Comparison of ENCODE assay signal across 8 cellular contexts in genomic region chr17:14926526-14927122, GRCh38.
DNase-seq lines count a peak whose midpoint lies in the region; ATAC-seq, FAIRE-seq and TF ChIP-seq lines count a peak whose summit lies in the region.

No MANE protein-coding gene starts in this region.

- no peaks in the 10 kb centered on the region for H3K4me1 ChIP-seq in effector memory CD4-positive, alpha-beta T cell (ENCODE audit: control insufficient read depth, insufficient read depth, low read length, poor library complexity, severe bottlenecking)

- no peak overlapping the region for H3K27ac ChIP-seq in effector memory CD4-positive, alpha-beta T cell (ENCODE audit: insufficient read depth, low read length, poor library complexity, severe bottlenecking)

- no peaks in the 10 kb centered on the region for H3K9me3 ChIP-seq in effector memory CD4-positive, alpha-beta T cell (ENCODE audit: control insufficient read depth, low read length)

- intact Hi-C loops in activated CD4-positive, alpha-beta memory T cell treated with anti-CD3 and anti-CD28 coated beads for 36 hours (cut with micrococcal nuclease): loop anchor here (1.0 to 2.0 kb wide), 3 partner anchors 626 to 1590 kb away; no protein-coding TSS in a partner anchor

- H3K9me3 Mint-ChIP-seq in activated CD4-positive, alpha-beta memory T cell treated with anti-CD3 and anti-CD28 coated beads for 36 hours: peaks cover 9% of the 10 kb centered on the region
- H3K9me3 Mint-ChIP-seq in stimulated activated naive B cell treated with anti-CD40 and anti-IgM and Interleukin-4, amounts not matched to agents 10 μg/mL and 1 μg/mL and 100 μg/mL, for 72 hours: peaks cover 6 to 10% of the 10 kb centered on the region in 2 donors

- H3K36me3 Mint-ChIP-seq in activated CD4-positive, alpha-beta memory T cell treated with anti-CD3 and anti-CD28 coated beads for 36 hours: no peaks in the 10 kb centered on the region
- no peaks in the 10 kb centered on the region for H3K36me3 Mint-ChIP-seq in stimulated activated naive B cell treated with anti-CD40 and anti-IgM and Interleukin-4, amounts not matched to agents 10 μg/mL and 1 μg/mL and 100 μg/mL, for 72 hours

- H3K4me3 ChIP-seq in effector memory CD4-positive, alpha-beta T cell (ENCODE audit: insufficient read depth, low read depth, low read length, poor library complexity, severe bottlenecking): no peak overlapping the region

- no peaks in the 10 kb centered on the region for H3K27me3 ChIP-seq in effector memory CD4-positive, alpha-beta T cell (replicated peaks; ENCODE audit: control insufficient read depth, insufficient read depth, low read length, poor library complexity, severe bottlenecking)

- H3K27me3 Mint-ChIP-seq in activated CD4-positive, alpha-beta memory T cell treated with anti-CD3 and anti-CD28 coated beads for 36 hours: peaks cover 4% of the 10 kb centered on the region
- peaks cover 17 to 19% of the 10 kb centered on the region in 2 donors for H3K27me3 Mint-ChIP-seq in stimulated activated naive B cell treated with anti-CD40 and anti-IgM and Interleukin-4, amounts not matched to agents 10 μg/mL and 1 μg/mL and 100 μg/mL, for 72 hours

- H3K4me3 Mint-ChIP-seq in activated CD4-positive, alpha-beta memory T cell treated with anti-CD3 and anti-CD28 coated beads for 36 hours: no peak overlapping the region
- no peak overlapping the region for H3K4me3 Mint-ChIP-seq in stimulated activated naive B cell treated with anti-CD40 and anti-IgM and Interleukin-4, amounts not matched to agents 10 μg/mL and 1 μg/mL and 100 μg/mL, for 72 hours

- H3K27ac Mint-ChIP-seq in activated CD4-positive, alpha-beta memory T cell treated with anti-CD3 and anti-CD28 coated beads for 36 hours: no peak overlapping the region
- no peak overlapping the region for H3K27ac Mint-ChIP-seq in stimulated activated naive B cell treated with anti-CD40 and anti-IgM and Interleukin-4, amounts not matched to agents 10 μg/mL and 1 μg/mL and 100 μg/mL, for 72 hours

- CTCF ChIA-PET in activated CD4-positive, alpha-beta memory T cell treated with anti-CD3 and anti-CD28 coated beads for 36 hours (lab: Charles Lee): interaction anchor here (0.7 to 4.1 kb wide), 21 partner anchors 9 to 1896 kb away, joined by 3 to 52 read pairs (median 3); no protein-coding TSS in a partner anchor

- DNase-seq in A172 (ENCODE audit: low spot score): peak; percentile 62
- DNase-seq in GM12891 (ENCODE audit: insufficient read length, low spot score): peak; percentile 19
- peak; percentile 2 for DNase-seq in NCI-H526 treated with DMSO at 0.1 percent for 48 hours (lab: John Stamatoyannopoulos, UW)
- peak; percentile 57 for DNase-seq in activated CD4-positive, alpha-beta memory T cell treated with anti-CD3 and anti-CD28 coated beads for 36 hours
- DNase-seq in effector memory CD4-positive, alpha-beta T cell: peak; percentile 0 to 40 (median 2)
- DNase-seq in mucosa of gallbladder (ENCODE audit: low spot score): peak; percentile 59
- DNase-seq in stimulated activated naive B cell treated with anti-CD40 and anti-IgM and Interleukin-4, amounts not matched to agents 10 μg/mL and 1 μg/mL and 100 μg/mL, for 72 hours: peak; percentile 13

- no peak for FAIRE-seq in GM12891 (lab: Jason Lieb, UNC)

- peak; percentile 34 to 36 for ATAC-seq in stimulated activated naive B cell treated with anti-CD40 and anti-IgM and Interleukin-4, amounts not matched to agents 10 μg/mL and 1 μg/mL and 100 μg/mL, for 72 hours (replicated peaks)
- ATAC-seq in GM21619 (IDR thresholded peaks at IDR 0.05; ENCODE audit: unreplicated experiment): no peak

- POLR2A ChIA-PET in activated CD4-positive, alpha-beta memory T cell treated with anti-CD3 and anti-CD28 coated beads for 36 hours (lab: Charles Lee): no interaction called here

- H3K4me1 Mint-ChIP-seq in activated CD4-positive, alpha-beta memory T cell treated with anti-CD3 and anti-CD28 coated beads for 36 hours (ENCODE audit: low read depth): no peaks in the 10 kb centered on the region
- no peaks in the 10 kb centered on the region for H3K4me1 Mint-ChIP-seq in stimulated activated naive B cell treated with anti-CD40 and anti-IgM and Interleukin-4, amounts not matched to agents 10 μg/mL and 1 μg/mL and 100 μg/mL, for 72 hours

- no peaks in the 10 kb centered on the region for H3K36me3 ChIP-seq in effector memory CD4-positive, alpha-beta T cell (ENCODE audit: control insufficient read depth, insufficient read depth, low read length)

- no peak for TF ChIP-seq POLR2A in GM12891 (IDR thresholded peaks at IDR 0.05; ENCODE audit: low read depth, low read length)

TF ChIP-seq in GM12891, 5 proteins besides CTCF, POLR2A, EP300 and RAD21:
- TF ChIP-seq SPI1 (IDR thresholded peaks at IDR 0.05; ENCODE audit: low read depth, low read length): no peak
- no peak for TF ChIP-seq PAX5 (IDR thresholded peaks at IDR 0.05; ENCODE audit: insufficient read depth, low read length, severe bottlenecking)
- TF ChIP-seq POU2F2 (IDR thresholded peaks at IDR 0.05; ENCODE audit: low read depth, low read length): no peak
- no peak for TF ChIP-seq TAF1 (IDR thresholded peaks at IDR 0.05; ENCODE audit: low read depth, low read length)
- no peak for TF ChIP-seq POLR2AphosphoS5 (IDR thresholded peaks at IDR 0.05; ENCODE audit: low read depth, low read length)

Comparison
In these comparisons a context has a peak if more than half of its experiments do, and no peak if none do; other contexts are left out.
1. DNase-seq: peak in every context shown above with its lines; median percentile 62 in A172; 59 in mucosa of gallbladder; 57 in activated CD4-positive, alpha-beta memory T cell treated with anti-CD3 and anti-CD28 coated beads for 36 hours; 19 in GM12891; 13 in stimulated activated naive B cell treated with anti-CD40 and anti-IgM and Interleukin-4, amounts not matched to agents 10 μg/mL and 1 μg/mL and 100 μg/mL, for 72 hours; 2 in NCI-H526 treated with DMSO at 0.1 percent for 48 hours; 2 in effector memory CD4-positive, alpha-beta T cell.